12 cellular contexts compared by ENCODE assay signal in genomic region chr2:229725716-229726346, GRCh38. TPM values are rescaled to one million over a fixed set of nuclear protein-coding genes. Genes with fewer than 3 reads are reported as not detected.
DNase-seq lines count a peak whose midpoint lies in the region; ATAC-seq and TF ChIP-seq lines count a peak whose summit lies in the region.
"Had no signal": no experiment of that assay in that cellular context is flagged by ENCODE, and none has a peak within 500 bp of the region (broad histone marks: within the 10 kb centered on the region; RNA-seq: fewer than 3 reads in every experiment).

No MANE protein-coding gene starts in this region.

- TF ChIP-seq CTCF in left ventricle myocardium inferior (IDR thresholded peaks at IDR 0.05; ENCODE audit: borderline replicate concordance) (no peak), right atrium auricular region (IDR thresholded peaks at IDR 0.05) (no peak), PC-3 (conservative IDR thresholded peaks at IDR 0.05; ENCODE audit: low read depth, low read length) (no peak)

- H3K79me2 ChIP-seq in PC-3 (ENCODE audit: low read length), result no peaks in the 10 kb centered on the region

- H3K4me1 ChIP-seq in left ventricle myocardium inferior, result no peaks in the 10 kb centered on the region
- no peaks in the 10 kb centered on the region for H3K4me1 ChIP-seq in right atrium auricular region
- H3K4me1 ChIP-seq in PC-3 (ENCODE audit: insufficient read depth, low read length), result peaks cover 15% of the 10 kb centered on the region
- H3K4me1 ChIP-seq: BLaER1 had no signal

- no TSS peak for BruUV-seq in PC-3 (replicated peaks; lab: Mats Ljungman, UMichigan)

- H3K4me3 ChIP-seq in left ventricle myocardium inferior (no peak overlapping the region), right atrium auricular region (no peak overlapping the region), PC-3 (ENCODE audit: low read length) (no peak overlapping the region)
- H3K4me3 ChIP-seq: BLaER1, cardiac muscle cell had no signal

- ATAC-seq in PC-3, result peak; percentile 85

- H3K36me3 ChIP-seq in left ventricle myocardium inferior (no peaks in the 10 kb centered on the region), right atrium auricular region (no peaks in the 10 kb centered on the region), PC-3 (ENCODE audit: low read depth, low read length) (no peaks in the 10 kb centered on the region)
- H3K36me3 ChIP-seq: BLaER1, cardiac muscle cell had no signal

- H3F3A ChIP-seq in PC-3 (ENCODE audit: low read length, unreplicated experiment), result no peaks in the 10 kb centered on the region

- intact Hi-C loops in left ventricle myocardium inferior (cut with micrococcal nuclease) (no loop called here), PC-3 (cut with micrococcal nuclease) (no loop called here)

- H3K27me3 ChIP-seq in left ventricle myocardium inferior (ENCODE audit: low read depth), result peaks cover 5% of the 10 kb centered on the region
- H3K27me3 ChIP-seq in right atrium auricular region, result no peaks in the 10 kb centered on the region
- H3K27me3 ChIP-seq in PC-3 (ENCODE audit: low read length), result no peaks in the 10 kb centered on the region
- H3K27me3 ChIP-seq: BLaER1 had no signal

- H4K20me1 ChIP-seq in PC-3 (ENCODE audit: low read length), result no peaks in the 10 kb centered on the region
- H4K20me1 ChIP-seq: BLaER1 had no signal

- H3K27ac ChIP-seq in left ventricle myocardium inferior (replicated peaks) (peak overlapping the region; percentile 37), right atrium auricular region (no peak overlapping the region), PC-3 (ENCODE audit: low read length) (peak overlapping the region; percentile 67), epithelial cell of prostate (no peak overlapping the region)
- H3K27ac ChIP-seq: BLaER1, cardiac muscle cell had no signal

- POLR2A ChIA-PET in PC-3 (lab: Charles Lee; ENCODE audit: unreplicated experiment), result no interaction called here

- no peak overlapping the region for H2AFZ ChIP-seq in PC-3 (ENCODE audit: low read length)

- CTCF ChIA-PET in PC-3 (lab: Charles Lee), result no interaction called here

- H3K9me2 ChIP-seq in PC-3 (replicated peaks; ENCODE audit: low read length), result no peaks in the 10 kb centered on the region

- H3K9me3 ChIP-seq in left ventricle myocardium inferior (replicated peaks) (peaks cover 7% of the 10 kb centered on the region), right atrium auricular region (no peaks in the 10 kb centered on the region), PC-3 (ENCODE audit: low read length) (no peaks in the 10 kb centered on the region)
- H3K9me3 ChIP-seq: BLaER1 had no signal

- H3K4me2 ChIP-seq in PC-3 (ENCODE audit: low read length), result peak overlapping the region; percentile 48; the same call in 1 of the 2 replicates
- H3K4me2 ChIP-seq: BLaER1 had no signal

- no peak for DNase-seq in left ventricle myocardium inferior
- DNase-seq in right atrium auricular region (ENCODE audit: low spot score), result no peak
- DNase-seq in PC-3, result peak; percentile 80
- peak; percentile 41 for DNase-seq in epithelial cell of prostate (ENCODE audit: low read depth, low spot score)
- no peak for DNase-seq in NCI-H2171 (lab: John Stamatoyannopoulos, UW)
- DNase-seq in activated naive CD4-positive, alpha-beta T cell (lab: John Stamatoyannopoulos, UW), result no peak
- no peak for DNase-seq in effector CD8-positive, alpha-beta T cell (lab: John Stamatoyannopoulos, UW)
- no peak for DNase-seq in NCI-H1694 (lab: John Stamatoyannopoulos, UW)
- DNase-seq: glutamatergic neuron, H9 had no signal

- H3K9ac ChIP-seq in PC-3 (ENCODE audit: low read length), result peak overlapping the region; percentile 36
- H3K9ac ChIP-seq: BLaER1 had no signal

RNA-seq across cellular contexts. Expression of gene DNER, which starts 11.5 kb away (rescaled TPM):
- 2.3 TPM for total RNA-seq in left ventricle myocardium inferior
- total RNA-seq in right atrium auricular region, result 10 to 100 TPM; 17.6 to 28.4 TPM
- 1.1 and 4.0 TPM in 2 replicates for total RNA-seq in PC-3 (2014; rRNA removed)
- total RNA-seq: cardiac muscle cell had no signal

Comparison
In these comparisons a context has a peak if more than half of its experiments do, and no peak if none do; other contexts are left out.
1. H3K27ac ChIP-seq: peak in left ventricle myocardium inferior (single experiment) and PC-3 (single experiment); none in right atrium auricular region (0 of 2) and epithelial cell of prostate (single experiment).
2. DNase-seq: peak in PC-3 (single experiment) and epithelial cell of prostate (single experiment); none in left ventricle myocardium inferior (single experiment), right atrium auricular region (single experiment), NCI-H2171 (single experiment), activated naive CD4-positive, alpha-beta T cell (0 of 4), effector CD8-positive, alpha-beta T cell (single experiment) and NCI-H1694 (single experiment).